1 cellular context compared by ENCODE assay signal in the genomic region with DNA sequence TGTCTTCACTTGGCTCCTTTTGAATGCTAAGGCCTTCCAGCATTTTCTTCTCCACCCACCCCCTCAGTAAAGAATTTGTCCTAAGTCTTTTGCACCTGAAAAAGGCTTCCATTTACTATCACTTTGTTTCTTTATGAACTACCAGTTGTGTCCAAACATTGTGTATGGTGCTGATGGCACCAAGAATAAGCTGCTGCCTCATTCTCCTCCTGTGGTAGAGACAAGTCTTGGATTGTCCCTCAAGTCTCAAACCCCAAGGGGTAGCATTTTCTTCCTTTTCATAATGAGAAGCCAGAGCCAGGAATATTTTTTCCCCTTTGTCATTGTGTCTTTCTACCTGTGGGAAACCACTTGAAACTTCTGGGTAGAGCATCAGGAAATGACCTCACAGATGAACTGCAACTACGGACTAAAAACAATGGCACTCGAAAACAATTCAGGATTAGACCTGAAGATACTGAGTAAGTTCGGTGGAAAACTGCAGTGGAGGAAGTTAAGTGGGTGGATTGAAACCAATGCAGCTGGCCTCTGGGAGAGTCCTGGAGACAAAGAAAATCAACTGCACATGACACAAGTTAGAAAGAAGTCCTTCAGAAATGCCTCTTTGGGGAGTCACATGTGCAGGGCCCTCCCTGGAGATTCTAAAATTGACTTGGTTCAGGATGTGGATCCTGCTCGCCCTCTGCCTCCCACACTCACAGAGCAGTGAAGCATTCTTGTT.
TF ChIP-seq lines count a peak whose summit lies in the region.

No MANE protein-coding gene starts in this region.

TF ChIP-seq in endothelial cell of umbilical vein, 7 proteins besides CTCF, POLR2A, EP300 and RAD21 (continued from another document):
- TF ChIP-seq JUN (IDR thresholded peaks at IDR 0.05; ENCODE audit: borderline replicate concordance, insufficient read depth, insufficient read length, low read depth) (no peak), MYC (IDR thresholded peaks at IDR 0.05; ENCODE audit: low read depth, low read length) (no peak), GATA2 (IDR thresholded peaks at IDR 0.05; ENCODE audit: insufficient read depth, insufficient read length, low read depth, low read length) (no peak), POLR2AphosphoS5 (IDR thresholded peaks at IDR 0.05; ENCODE audit: insufficient read depth, low read depth, low read length) (no peak)
